17 cellular contexts compared by ENCODE assay signal in genomic region chr16:88516666-88517065, GRCh38.
"Had no signal": no experiment of that assay in that cellular context is flagged by ENCODE, and none has a peak within 500 bp of the region (broad histone marks: within the 10 kb centered on the region; RNA-seq: fewer than 3 reads in every experiment).

No MANE protein-coding gene starts in this region.

- H3K4me1 ChIP-seq: colonic mucosa, foreskin keratinocyte, left ventricle myocardium inferior, lower lobe of right lung had no signal

- H3K27me3 Mint-ChIP-seq: memory B cell had no signal

- DNase-seq: colonic mucosa; dermis blood vessel endothelial cell; foreskin keratinocyte; kidney; left cardiac atrium; left ventricle myocardium inferior; lower lobe of right lung; midbrain; nephron progenitor cell; nucleus accumbens; ovary; right cardiac atrium; stimulated activated CD4-positive, alpha-beta T cell treated with anti-CD3 and anti-CD28 coated beads, Interleukin-2, amount 100 ng/mL, for 48 hours; stimulated activated naive CD4-positive, alpha-beta T cell treated with Interleukin-2 at 50 U/mL for 16 hours; trophoblast cell had no signal

- ATAC-seq: foreskin keratinocyte, left cardiac atrium, lower lobe of right lung, right cardiac atrium had no signal

- H3K27ac Mint-ChIP-seq: memory B cell, nephron progenitor cell had no signal

- H3K27me3 ChIP-seq: colonic mucosa, foreskin keratinocyte, ovary had no signal

- H3K36me3 ChIP-seq: colonic mucosa, left ventricle myocardium inferior, lower lobe of right lung, ovary had no signal

- H3K9me3 ChIP-seq: colonic mucosa, left ventricle myocardium inferior, lower lobe of right lung, ovary had no signal

- H3K4me2 ChIP-seq: smooth muscle cell had no signal

- H3K27ac ChIP-seq: colonic mucosa, foreskin keratinocyte, left ventricle myocardium inferior, lower lobe of right lung, ovary had no signal

- H3K4me3 ChIP-seq: colonic mucosa, left ventricle myocardium inferior, lower lobe of right lung, ovary, smooth muscle cell had no signal

- H3K4me3 Mint-ChIP-seq: memory B cell, nephron progenitor cell had no signal
